ENCODE assay signal across 14 cellular contexts in the genomic region with DNA sequence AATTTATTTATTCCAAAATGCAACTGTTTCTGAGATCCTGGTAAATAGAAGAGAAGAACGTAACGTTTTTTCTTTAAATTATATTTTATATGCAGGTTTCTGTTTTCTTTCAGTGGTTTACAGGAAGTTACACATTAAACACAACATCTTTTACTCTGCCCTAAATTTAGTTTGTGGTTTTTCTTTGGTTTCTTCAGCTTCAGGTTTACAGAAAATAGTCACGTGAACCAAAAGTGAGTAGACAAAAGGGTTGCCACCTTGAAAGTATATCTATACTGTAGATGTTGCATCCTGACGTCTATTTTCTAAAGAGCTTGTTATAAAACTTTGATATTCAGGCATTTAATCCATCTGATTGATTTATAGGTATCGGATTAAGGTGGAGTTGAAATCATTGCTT.
A peak's percentile ranks its signal among the peaks of the same experiment; 100 is the strongest.
DNase-seq lines count a peak whose midpoint lies in the region; ATAC-seq and TF ChIP-seq lines count a peak whose summit lies in the region.
"Had no signal": no experiment of that assay in that cellular context is flagged by ENCODE, and none has a peak within 500 bp of the region (broad histone marks: within the 10 kb centered on the region; RNA-seq: fewer than 3 reads in every experiment).

No MANE protein-coding gene starts in this region.

- DNase-seq in GM20000 (ENCODE audit: low spot score) (peak; percentile 15), hepatic stellate cell (ENCODE audit: low spot score) (no peak), SHP77 (lab: John Stamatoyannopoulos, UW) (no peak), GM19238 (ENCODE audit: insufficient read length, low spot score) (no peak)
- DNase-seq: activated gamma-delta T cell; naive thymus-derived CD8-positive, alpha-beta T cell; NCI-H2107; stimulated activated CD4-positive, alpha-beta T cell treated with anti-CD3 and anti-CD28 coated beads, Interleukin-12 subunit alpha, Interleukin-12 subunit beta, amount 100 ng/mL, for 4 hours had no signal

- no peaks in the 10 kb centered on the region for H3K36me3 Mint-ChIP-seq in activated T-helper 17 cell treated with anti-CD3 and anti-CD28 coated beads, Interleukin-2, amount 50 U/mL, for 72 hours (ENCODE audit: low read depth)
- H3K36me3 Mint-ChIP-seq: naive thymus-derived CD8-positive, alpha-beta T cell; stimulated activated effector memory CD8-positive, alpha-beta T cell treated with anti-CD3 and anti-CD28 coated beads, Interleukin-12 subunit alpha, Interleukin-12 subunit beta, amount 100 ng/mL, for 72 hours; WTC11 had no signal

- ATAC-seq in GM18519 (IDR thresholded peaks at IDR 0.05; ENCODE audit: low FRiP score, unreplicated experiment) (peak; percentile 96), HG02943 (IDR thresholded peaks at IDR 0.05; ENCODE audit: low read depth, unreplicated experiment) (peak; percentile 95), HG03571 (IDR thresholded peaks at IDR 0.05; ENCODE audit: unreplicated experiment) (peak; percentile 94)
- ATAC-seq in activated T-helper 17 cell treated with anti-CD3 and anti-CD28 coated beads, Interleukin-2, amount 50 U/mL, for 72 hours (replicated peaks) = no peak
- ATAC-seq: naive thymus-derived CD8-positive, alpha-beta T cell; WTC11 had no signal

- H3K4me3 Mint-ChIP-seq in activated T-helper 17 cell treated with anti-CD3 and anti-CD28 coated beads, Interleukin-2, amount 50 U/mL, for 72 hours = no peak overlapping the region
- H3K4me3 Mint-ChIP-seq: stimulated activated effector memory CD8-positive, alpha-beta T cell treated with anti-CD3 and anti-CD28 coated beads, Interleukin-12 subunit alpha, Interleukin-12 subunit beta, amount 100 ng/mL, for 72 hours; WTC11 had no signal

- peaks cover 14% of the 10 kb centered on the region for H3K9me3 Mint-ChIP-seq in activated T-helper 17 cell treated with anti-CD3 and anti-CD28 coated beads, Interleukin-2, amount 50 U/mL, for 72 hours

- H3K27ac Mint-ChIP-seq in activated T-helper 17 cell treated with anti-CD3 and anti-CD28 coated beads, Interleukin-2, amount 50 U/mL, for 72 hours = no peak overlapping the region
- H3K27ac Mint-ChIP-seq: stimulated activated effector memory CD8-positive, alpha-beta T cell treated with anti-CD3 and anti-CD28 coated beads, Interleukin-12 subunit alpha, Interleukin-12 subunit beta, amount 100 ng/mL, for 72 hours; WTC11 had no signal

- H3K4me1 Mint-ChIP-seq in activated T-helper 17 cell treated with anti-CD3 and anti-CD28 coated beads, Interleukin-2, amount 50 U/mL, for 72 hours = no peaks in the 10 kb centered on the region

- no peaks in the 10 kb centered on the region for H3K27me3 Mint-ChIP-seq in activated T-helper 17 cell treated with anti-CD3 and anti-CD28 coated beads, Interleukin-2, amount 50 U/mL, for 72 hours
- H3K27me3 Mint-ChIP-seq: naive thymus-derived CD8-positive, alpha-beta T cell had no signal

- TF ChIP-seq CTCF in GM20000 (IDR thresholded peaks at IDR 0.05; ENCODE audit: extremely low read depth, missing control alignments) = no peak
